16 cellular contexts compared by ENCODE assay signal in genomic region chr20:12893019-12893418, GRCh38.
DNase-seq lines count a peak whose midpoint lies in the region; ATAC-seq and TF ChIP-seq lines count a peak whose summit lies in the region.
"Had no signal": no experiment of that assay in that cellular context is flagged by ENCODE, and none has a peak within 500 bp of the region (broad histone marks: within the 10 kb centered on the region; RNA-seq: fewer than 3 reads in every experiment).

No MANE protein-coding gene starts in this region.

- H3K27me3 Mint-ChIP-seq in WTC11 (ENCODE audit: low read depth) (no peaks in the 10 kb centered on the region; the same call in none of the 2 replicates), progenitor cell of endocrine pancreas (no peaks in the 10 kb centered on the region)
- H3K27me3 Mint-ChIP-seq: B cell; CD4-positive, CD25-positive, alpha-beta regulatory T cell had no signal

- no peaks in the 10 kb centered on the region for H3K36me3 ChIP-seq in esophagus muscularis mucosa
- H3K36me3 ChIP-seq: BLaER1 had no signal

- H3K4me3 Mint-ChIP-seq in WTC11, result no peak overlapping the region
- no peak overlapping the region for H3K4me3 Mint-ChIP-seq in progenitor cell of endocrine pancreas (ENCODE audit: low read depth)
- H3K4me3 Mint-ChIP-seq: B cell; CD4-positive, CD25-positive, alpha-beta regulatory T cell; CD8-positive, alpha-beta T cell had no signal

- intact Hi-C loops in esophagus muscularis mucosa (cut with DNase I), result no loop called here

- peak; percentile 41; the same call in 1 of the 2 replicates for ATAC-seq in WTC11
- ATAC-seq in GM21529 (IDR thresholded peaks at IDR 0.05; ENCODE audit: unreplicated experiment), result no peak
- ATAC-seq: CD8-positive, alpha-beta T cell had no signal

- no peak overlapping the region for H3K4me3 ChIP-seq in esophagus muscularis mucosa
- H3K4me3 ChIP-seq: BLaER1, GM23248 had no signal

- CTCF ChIA-PET in WTC11 (lab: Charles Lee), result interaction anchor here (0.5 to 0.9 kb wide), 2 partner anchors 54 to 879 kb away, joined by 3 to 4 read pairs; no protein-coding TSS in a partner anchor

- no peak overlapping the region for H3K27ac ChIP-seq in esophagus muscularis mucosa (replicated peaks in 1 of 4)
- H3K27ac ChIP-seq: BLaER1, C4-2B, GM23248 had no signal

- TF ChIP-seq CTCF in WTC11 (IDR thresholded peaks at IDR 0.05) (no peak), esophagus muscularis mucosa (IDR thresholded peaks at IDR 0.05) (no peak), progenitor cell of endocrine pancreas (IDR thresholded peaks at IDR 0.05; ENCODE audit: unreplicated experiment) (no peak)

- POLR2A ChIA-PET in WTC11 (lab: Charles Lee), result no interaction called here

- no peaks in the 10 kb centered on the region for H3K27me3 ChIP-seq in esophagus muscularis mucosa
- H3K27me3 ChIP-seq: BLaER1 had no signal

- TF ChIP-seq POLR2A in esophagus muscularis mucosa (IDR thresholded peaks at IDR 0.05; ENCODE audit: low read depth), result no peak

- no peak overlapping the region for H3K27ac Mint-ChIP-seq in WTC11
- peak overlapping the region; percentile 46 for H3K27ac Mint-ChIP-seq in progenitor cell of endocrine pancreas
- H3K27ac Mint-ChIP-seq: B cell; CD4-positive, CD25-positive, alpha-beta regulatory T cell; CD8-positive, alpha-beta T cell had no signal

- DNase-seq in WTC11 (ENCODE audit: low spot score), result no peak
- peak; percentile 72 for DNase-seq in esophagus muscularis mucosa (ENCODE audit: extremely low spot score)
- DNase-seq in progenitor cell of endocrine pancreas (ENCODE audit: low spot score, unreplicated experiment), result no peak
- no peak for DNase-seq in NCI-H2081 treated with DMSO at 0.1 percent for 48 hours (lab: John Stamatoyannopoulos, UW)
- no peak for DNase-seq in hepatic stellate cell (ENCODE audit: low spot score)
- DNase-seq: Caco-2; CD4-positive, CD25-positive, alpha-beta regulatory T cell; CD8-positive, alpha-beta T cell; DMS153; DND-41; GM23248; HCEC 1CT had no signal

- H3K4me1 Mint-ChIP-seq in WTC11 (peaks cover 20% of the 10 kb centered on the region), progenitor cell of endocrine pancreas (ENCODE audit: low read depth) (peaks cover 24% of the 10 kb centered on the region)
- H3K4me1 Mint-ChIP-seq: B cell; CD4-positive, CD25-positive, alpha-beta regulatory T cell had no signal

- H3K4me1 ChIP-seq in esophagus muscularis mucosa, result no peaks in the 10 kb centered on the region
- H3K4me1 ChIP-seq: BLaER1, Caco-2 had no signal

- 51% methylated on average over 5 of the region's 5 CpGs for WGBS in esophagus muscularis mucosa

- TF ChIP-seq EP300 in esophagus muscularis mucosa (IDR thresholded peaks at IDR 0.05), result no peak

- peaks cover 15% of the 10 kb centered on the region for H3K9me3 Mint-ChIP-seq in WTC11
- peaks cover 11% of the 10 kb centered on the region for H3K9me3 Mint-ChIP-seq in progenitor cell of endocrine pancreas (ENCODE audit: low read depth)

- H3K36me3 Mint-ChIP-seq in WTC11 (peaks cover 6% of the 10 kb centered on the region; the same call in 1 of the 2 replicates), progenitor cell of endocrine pancreas (ENCODE audit: insufficient read depth) (no peaks in the 10 kb centered on the region)
- H3K36me3 Mint-ChIP-seq: CD4-positive, CD25-positive, alpha-beta regulatory T cell; CD8-positive, alpha-beta T cell had no signal

- H3K9me3 ChIP-seq in esophagus muscularis mucosa, result no peaks in the 10 kb centered on the region
- H3K9me3 ChIP-seq: BLaER1, Caco-2 had no signal

TF ChIP-seq in WTC11, 78 proteins besides CTCF, POLR2A, EP300 and RAD21:
- no peak for TF ChIP-seq ZNF425 (CRISPR knock-in tag; conservative IDR thresholded peaks at IDR 0.05)
- TF ChIP-seq ZNF138 (CRISPR knock-in tag; conservative IDR thresholded peaks at IDR 0.05), result no peak
- TF ChIP-seq CREB1 (CRISPR knock-in tag; IDR thresholded peaks at IDR 0.05), result no peak
- TF ChIP-seq, protein P1, sequence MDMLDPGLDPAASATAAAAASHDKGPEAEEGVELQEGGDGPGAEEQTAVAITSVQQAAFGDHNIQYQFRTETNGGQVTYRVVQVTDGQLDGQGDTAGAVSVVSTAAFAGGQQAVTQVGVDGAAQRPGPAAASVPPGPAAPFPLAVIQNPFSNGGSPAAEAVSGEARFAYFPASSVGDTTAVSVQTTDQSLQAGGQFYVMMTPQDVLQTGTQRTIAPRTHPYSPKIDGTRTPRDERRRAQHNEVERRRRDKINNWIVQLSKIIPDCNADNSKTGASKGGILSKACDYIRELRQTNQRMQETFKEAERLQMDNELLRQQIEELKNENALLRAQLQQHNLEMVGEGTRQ (CRISPR knock-in tag; IDR thresholded peaks at IDR 0.05), result no peak
- TF ChIP-seq ZNF671 (CRISPR knock-in tag; IDR thresholded peaks at IDR 0.05), result no peak
- no peak for TF ChIP-seq STAT6 (CRISPR knock-in tag; conservative IDR thresholded peaks at IDR 0.05; ENCODE audit: low read depth)
- no peak for TF ChIP-seq ZNF423 (CRISPR knock-in tag; IDR thresholded peaks at IDR 0.05)
- no peak for TF ChIP-seq ZNF263 (CRISPR knock-in tag; IDR thresholded peaks at IDR 0.05; ENCODE audit: low read depth)
- no peak for TF ChIP-seq ATF3 (CRISPR knock-in tag; conservative IDR thresholded peaks at IDR 0.05)
- no peak for TF ChIP-seq NFE2L1 (CRISPR knock-in tag; IDR thresholded peaks at IDR 0.05)
- no peak for TF ChIP-seq ETV6 (CRISPR knock-in tag; IDR thresholded peaks at IDR 0.05)
- TF ChIP-seq ELF4 (CRISPR knock-in tag; IDR thresholded peaks at IDR 0.05; ENCODE audit: low read depth), result no peak
- TF ChIP-seq ZNF317 (CRISPR knock-in tag; IDR thresholded peaks at IDR 0.05; ENCODE audit: borderline replicate concordance, low read depth), result no peak
- TF ChIP-seq MYBL2 (CRISPR knock-in tag; IDR thresholded peaks at IDR 0.05), result no peak
- no peak for TF ChIP-seq TEAD1 (CRISPR knock-in tag; IDR thresholded peaks at IDR 0.05)
- TF ChIP-seq JAZF1 (CRISPR knock-in tag; IDR thresholded peaks at IDR 0.05), result no peak
- no peak for TF ChIP-seq TCF7 (CRISPR knock-in tag; IDR thresholded peaks at IDR 0.05; ENCODE audit: low read depth)
- TF ChIP-seq TP53 (CRISPR knock-in tag; IDR thresholded peaks at IDR 0.05), result no peak
